9 cellular contexts compared by ENCODE assay signal in genomic region chr5:13866792-13867191, GRCh38.
DNase-seq lines count a peak whose midpoint lies in the region; ATAC-seq and TF ChIP-seq lines count a peak whose summit lies in the region.
"Had no signal": no experiment of that assay in that cellular context is flagged by ENCODE, and none has a peak within 500 bp of the region (broad histone marks: within the 10 kb centered on the region; RNA-seq: fewer than 3 reads in every experiment).

No MANE protein-coding gene starts in this region.

- dilution Hi-C loops in IMR-90 (cut with HindIII; ENCODE audit: low sequenced_read_pairs, unreplicated experiment) = no loop called here

- H3K36me3 ChIP-seq in IMR-90 (ENCODE audit: control insufficient read depth, insufficient read depth, low read length) (peaks cover 19% of the 10 kb centered on the region), lower lobe of right lung (no peaks in the 10 kb centered on the region)
- H3K36me3 ChIP-seq: colonic mucosa had no signal

- TF ChIP-seq POLR2A in IMR-90 (IDR thresholded peaks at IDR 0.05; ENCODE audit: low read depth, low read length) (no peak), GM18505 (IDR thresholded peaks at IDR 0.05; ENCODE audit: borderline replicate concordance, extremely low read depth, insufficient read depth, insufficient read length) (no peak)

- WGBS in IMR-90 (ENCODE audit: extremely low coverage in 2 of 2, insufficient read length in 1 of 2), 2 experiments = no CpG with 5 or more reads among the region's 5 CpGs

- H3K4me1 ChIP-seq in IMR-90 (ENCODE audit: control insufficient read depth, insufficient read depth, low read length) (no peaks in the 10 kb centered on the region), lower lobe of right lung (no peaks in the 10 kb centered on the region)
- H3K4me1 ChIP-seq: colonic mucosa had no signal

- no peak overlapping the region for H3K9ac ChIP-seq in IMR-90 (ENCODE audit: low read depth, low read length)

- H4K5ac ChIP-seq in IMR-90 (ENCODE audit: low read depth, low read length) = no peak overlapping the region

- ATAC-seq in IMR-90 (ENCODE audit: low read depth) (peak; percentile 77), GM18505 (IDR thresholded peaks at IDR 0.05; ENCODE audit: unreplicated experiment) (no peak), lower lobe of right lung (no peak), GM19455 (IDR thresholded peaks at IDR 0.05; ENCODE audit: unreplicated experiment) (no peak), GM18498 (IDR thresholded peaks at IDR 0.05; ENCODE audit: unreplicated experiment) (no peak)

- no peak overlapping the region for H2AK5ac ChIP-seq in IMR-90 (ENCODE audit: low read depth, low read length)

- no peak overlapping the region for H3K56ac ChIP-seq in IMR-90 (ENCODE audit: extremely low read depth, insufficient read depth, low read length)

- POLR2A ChIA-PET in IMR-90 (lab: Charles Lee; ENCODE audit: unreplicated experiment) = no interaction called here

- no peak overlapping the region for H2BK20ac ChIP-seq in IMR-90 (ENCODE audit: low read depth, low read length)

- CTCF ChIA-PET in IMR-90 (lab: Yijun Ruan, JAX) = no interaction called here

- no peak overlapping the region for H3K4ac ChIP-seq in IMR-90 (ENCODE audit: low read depth, low read length)

- no peak overlapping the region for H3K18ac ChIP-seq in IMR-90 (ENCODE audit: low read depth, low read length)

- TF ChIP-seq CTCF in IMR-90 (conservative IDR thresholded peaks at IDR 0.05; ENCODE audit: low read depth, low read length) (no peak), lower lobe of right lung (IDR thresholded peaks at IDR 0.05) (no peak)

- no peak overlapping the region for H2AFZ ChIP-seq in IMR-90 (replicated peaks; ENCODE audit: low read length, poor library complexity)

- no peak overlapping the region for H2BK120ac ChIP-seq in IMR-90 (ENCODE audit: low read depth, low read length)

- no peak overlapping the region for H2AK9ac ChIP-seq in IMR-90 (replicated peaks; ENCODE audit: low read depth, low read length, poor library complexity)

- H4K91ac ChIP-seq in IMR-90 (ENCODE audit: insufficient read depth, low read depth, low read length) = no peak overlapping the region

- H3K27me3 ChIP-seq in IMR-90 (ENCODE audit: control insufficient read depth, insufficient read depth, low read length) = no peaks in the 10 kb centered on the region
- no peaks in the 10 kb centered on the region for H3K27me3 ChIP-seq in lower lobe of right lung (ENCODE audit: low read depth)
- H3K27me3 ChIP-seq: colonic mucosa had no signal

- BruUV-seq in IMR-90 (replicated peaks; lab: Mats Ljungman, UMichigan) = no TSS peak

- TF ChIP-seq RAD21 in IMR-90 (IDR thresholded peaks at IDR 0.05; ENCODE audit: low read length) = no peak

- H2BK15ac ChIP-seq in IMR-90 (ENCODE audit: low read depth, low read length) = no peak overlapping the region

- no peak overlapping the region for H3K4me3 ChIP-seq in IMR-90 (ENCODE audit: insufficient read depth, low read depth, low read length)
- no peak overlapping the region for H3K4me3 ChIP-seq in lower lobe of right lung
- H3K4me3 ChIP-seq: colonic mucosa had no signal

- H3K79me1 ChIP-seq in IMR-90 (ENCODE audit: low read depth in 1 of 2, low read length in 2 of 2) = no peaks in the 10 kb centered on the region

- H3K9me1 ChIP-seq in IMR-90 (ENCODE audit: insufficient read depth, low read length) = no peaks in the 10 kb centered on the region

- H3K9me3 ChIP-seq in IMR-90 (ENCODE audit: control insufficient read depth, insufficient read depth, low read length) (no peaks in the 10 kb centered on the region), lower lobe of right lung (no peaks in the 10 kb centered on the region)
- H3K9me3 ChIP-seq: colonic mucosa had no signal

- no peak overlapping the region for H3K23ac ChIP-seq in IMR-90 (ENCODE audit: low read depth, low read length)

- in situ Hi-C loops in IMR-90 (cut with MboI; ENCODE audit: low sequenced_read_pairs) = no loop called here

- H3K4me2 ChIP-seq in IMR-90 (ENCODE audit: low read depth, low read length) = no peak overlapping the region

- H3K27ac ChIP-seq in IMR-90 (ENCODE audit: insufficient read depth, low read length) (no peak overlapping the region), lower lobe of right lung (no peak overlapping the region)
- H3K27ac ChIP-seq: colonic mucosa had no signal

- intact Hi-C loops in IMR-90 (cut with micrococcal nuclease) (no loop called here), lower lobe of right lung (cut with DNase I) (no loop called here)

- H4K20me1 ChIP-seq in IMR-90 (ENCODE audit: insufficient read depth, low read length) = no peaks in the 10 kb centered on the region

- no peak overlapping the region for H4K8ac ChIP-seq in IMR-90 (ENCODE audit: low read depth in 2 of 2, low read length in 2 of 2)

- DNase-seq in Daoy (ENCODE audit: low read depth) (peak; percentile 48), IMR-90 (peak; percentile 41), kidney glomerular epithelial cell (lab: John Stamatoyannopoulos, UW) (peak; percentile 67), lower lobe of right lung (no peak)
- DNase-seq in activated CD4-positive, alpha-beta T cell treated with anti-CD3 and anti-CD28 coated beads, Interleukin-2, amount 50 U/mL, for 48 hours = peak; percentile 4 to 13
- DNase-seq: colonic mucosa had no signal

- no peak overlapping the region for H2BK5ac ChIP-seq in IMR-90 (ENCODE audit: low read depth, low read length, poor library complexity, severe bottlenecking)

- no peak overlapping the region for H3K14ac ChIP-seq in IMR-90 (replicated peaks; ENCODE audit: low read depth, low read length)

TF ChIP-seq in IMR-90, 13 proteins besides CTCF, POLR2A, EP300 and RAD21:
- no peak for TF ChIP-seq CEBPB (IDR thresholded peaks at IDR 0.05; ENCODE audit: low read depth, low read length)
- peak; percentile 76 for TF ChIP-seq MAFK (IDR thresholded peaks at IDR 0.05; ENCODE audit: low read depth, low read length)
- no peak for TF ChIP-seq USF2 (IDR thresholded peaks at IDR 0.05; ENCODE audit: low read depth, low read length)
